ENCODE assay signal across 27 cellular contexts in the genomic region with DNA sequence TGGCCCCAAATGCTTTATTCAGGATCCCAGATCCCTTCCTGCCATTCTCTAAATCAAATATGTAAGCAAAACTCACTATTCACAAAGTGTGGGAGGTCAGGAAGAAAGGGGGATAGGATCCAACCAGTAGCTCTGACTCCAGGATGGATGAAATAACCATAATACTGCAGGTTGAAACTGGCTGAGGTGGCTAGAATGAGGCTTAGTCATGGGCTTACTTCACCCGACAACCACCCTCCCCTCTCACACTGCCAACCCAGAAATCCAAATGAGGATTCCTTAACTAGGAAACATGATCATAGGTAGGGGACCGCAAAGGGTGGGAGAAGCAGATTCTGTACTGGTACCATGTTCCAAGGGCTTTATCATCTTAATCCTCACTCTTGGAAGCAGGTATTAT.
"Had no signal": no experiment of that assay in that cellular context is flagged by ENCODE, and none has a peak within 500 bp of the region (broad histone marks: within the 10 kb centered on the region; RNA-seq: fewer than 3 reads in every experiment).

No MANE protein-coding gene starts in this region.

- H3K27me3 ChIP-seq: heart left ventricle, neural progenitor cell, sigmoid colon, thyroid gland, vagina had no signal

- ATAC-seq: gastroesophageal sphincter; heart left ventricle; left colon; left ventricle myocardium superior; lower lobe of right lung; naive thymus-derived CD4-positive, alpha-beta T cell; psoas muscle; right cardiac atrium; stimulated activated effector memory CD8-positive, alpha-beta T cell treated with anti-CD3 and anti-CD28 coated beads, Interleukin-12 subunit alpha, Interleukin-12 subunit beta, amount 100 ng/mL, for 72 hours had no signal

- H3K9ac ChIP-seq: neural progenitor cell, parathyroid adenoma had no signal

- H3K36me3 ChIP-seq: gastroesophageal sphincter, heart left ventricle, lower lobe of right lung, neural progenitor cell, sigmoid colon, stomach, thyroid gland, vagina had no signal

- H3K4me3 ChIP-seq: coronary artery, gastroesophageal sphincter, heart left ventricle, lower lobe of right lung, neural progenitor cell, psoas muscle, sigmoid colon, stomach, thyroid gland, vagina had no signal

- DNase-seq: dermis blood vessel endothelial cell; effector memory CD4-positive, alpha-beta T cell; heart left ventricle; hypothalamus; immature natural killer cell; kidney; left colon; left ventricle myocardium superior; lower lobe of right lung; mesenchymal stem cell; midbrain; naive thymus-derived CD4-positive, alpha-beta T cell; psoas muscle; right cardiac atrium; sigmoid colon; stimulated activated CD4-positive, alpha-beta T cell treated with anti-CD3 and anti-CD28 coated beads, Interleukin-2, amount 100 ng/mL, for 24 hours; stimulated activated CD4-positive, alpha-beta T cell treated with anti-CD3 and anti-CD28 coated beads, Interleukin-4, amount 100 ng/mL, for 24 hours; stimulated activated naive CD4-positive, alpha-beta T cell treated with Interleukin-2 at 50 U/mL for 16 hours; stomach; thyroid gland; trophoblast cell had no signal

- H3K27ac ChIP-seq: coronary artery, gastroesophageal sphincter, heart left ventricle, lower lobe of right lung, neural progenitor cell, parathyroid adenoma, psoas muscle, sigmoid colon, stomach, thyroid gland, vagina had no signal

- H3K9me3 ChIP-seq: gastroesophageal sphincter, heart left ventricle, lower lobe of right lung, psoas muscle, sigmoid colon, stomach, thyroid gland, vagina had no signal

- H2AFZ ChIP-seq: neural progenitor cell, parathyroid adenoma had no signal

- H3K4me2 ChIP-seq: neural progenitor cell had no signal

- H3K79me2 ChIP-seq: parathyroid adenoma had no signal

- H3K4me1 ChIP-seq: gastroesophageal sphincter, heart left ventricle, lower lobe of right lung, neural progenitor cell, psoas muscle, sigmoid colon, stomach, thyroid gland, vagina had no signal
